In the genomic region with DNA sequence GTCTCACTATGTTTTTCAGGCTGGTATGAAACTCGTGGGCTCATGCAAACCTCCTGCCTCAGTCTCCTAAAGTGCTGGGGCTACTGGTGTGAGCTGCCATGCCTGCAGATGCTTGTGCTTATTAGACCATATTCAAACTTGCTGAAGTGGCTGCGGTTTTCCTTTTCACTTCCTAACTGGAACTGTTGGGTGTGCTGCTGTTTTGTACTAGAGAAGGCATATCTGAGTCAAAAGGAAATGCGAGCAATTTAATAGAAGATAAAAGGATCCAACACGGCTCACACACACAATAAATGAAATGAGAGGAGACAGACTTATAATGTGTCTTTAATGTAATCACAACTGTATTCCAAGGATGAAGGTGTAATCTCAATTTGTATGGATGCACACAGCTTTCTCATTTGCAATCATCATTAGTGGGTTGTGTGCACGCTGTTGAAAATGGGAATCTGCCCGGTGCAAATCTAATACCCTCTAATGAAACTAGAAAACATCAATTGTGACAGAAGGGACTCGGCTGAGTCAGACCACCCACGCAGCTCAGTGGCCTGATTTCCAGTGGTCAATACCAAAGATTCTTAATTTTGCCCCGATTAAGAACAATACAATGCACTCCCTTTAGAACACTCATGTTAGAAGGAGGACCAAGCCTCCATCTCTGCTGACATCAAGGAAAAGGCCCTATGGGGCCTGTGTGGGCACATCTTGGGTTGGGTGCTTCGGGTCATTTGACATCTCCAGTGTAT, we compare ENCODE assay signal across 17 cellular contexts.
A peak's percentile ranks its signal among the peaks of the same experiment; 100 is the strongest.
DNase-seq lines count a peak whose midpoint lies in the region; ATAC-seq and TF ChIP-seq lines count a peak whose summit lies in the region.
"Had no signal": no experiment of that assay in that cellular context is flagged by ENCODE, and none has a peak within 500 bp of the region (broad histone marks: within the 10 kb centered on the region; RNA-seq: fewer than 3 reads in every experiment).

No MANE protein-coding gene starts in this region.

- H3K9ac ChIP-seq in smooth muscle cell (ENCODE audit: low read depth) = no peak overlapping the region
- H3K9ac ChIP-seq: BLaER1 had no signal

- ATAC-seq in heart left ventricle = no peak
- no peak for ATAC-seq in stimulated activated naive B cell treated with anti-CD40 and anti-IgM and Interleukin-4, amounts not matched to agents 10 μg/mL and 1 μg/mL and 100 μg/mL, for 72 hours (replicated peaks)
- ATAC-seq: GM23338 had no signal

- DNase-seq in left ventricle myocardium inferior (no peak), heart left ventricle (no peak), RPMI8226 (peak; percentile 2), iris pigment epithelial cell (ENCODE audit: low read depth) (peak; percentile 20), smooth muscle cell (lab: John Stamatoyannopoulos, UW; ENCODE audit: unreplicated experiment) (no peak), NCI-H1105 (lab: John Stamatoyannopoulos, UW) (no peak)
- no peak for DNase-seq in stimulated activated naive CD4-positive, alpha-beta T cell treated with Interleukin-2 at 50 U/mL for 16 hours (lab: John Stamatoyannopoulos, UW)
- DNase-seq in stimulated activated naive B cell treated with anti-CD40 and anti-IgM and Interleukin-4, amounts not matched to agents 10 μg/mL and 1 μg/mL and 100 μg/mL, for 72 hours = no peak
- DNase-seq: Calu3; CD8-positive, alpha-beta memory T cell; DMS 273 treated with DMSO at 0.1 percent for 48 hours; DMS79; EL; H7 had no signal

- no peaks in the 10 kb centered on the region for H3K36me3 Mint-ChIP-seq in stimulated activated naive B cell treated with anti-CD40 and anti-IgM and Interleukin-4, amounts not matched to agents 10 μg/mL and 1 μg/mL and 100 μg/mL, for 72 hours
- H3K36me3 Mint-ChIP-seq: CD8-positive, alpha-beta memory T cell had no signal

- peak overlapping the region; percentile 26 for H3K4me2 ChIP-seq in smooth muscle cell
- H3K4me2 ChIP-seq: BLaER1, GM23338 had no signal

- H3K4me1 ChIP-seq in left ventricle myocardium inferior (no peaks in the 10 kb centered on the region), heart left ventricle (no peaks in the 10 kb centered on the region), smooth muscle cell (ENCODE audit: low read depth) (peaks cover 14% of the 10 kb centered on the region)
- H3K4me1 ChIP-seq: BLaER1 had no signal

- TF ChIP-seq CTCF in left ventricle myocardium inferior (IDR thresholded peaks at IDR 0.05; ENCODE audit: borderline replicate concordance) = peak; percentile 15
- TF ChIP-seq CTCF in heart left ventricle (IDR thresholded peaks at IDR 0.05) = peak in 3 of 12 donors; percentile 6 to 12 (median 7)
- no peak for TF ChIP-seq CTCF in smooth muscle cell (IDR thresholded peaks at IDR 0.05; ENCODE audit: borderline replicate concordance, insufficient read depth, poor library complexity, severe bottlenecking)

- H3K36me3 ChIP-seq in left ventricle myocardium inferior (no peaks in the 10 kb centered on the region), heart left ventricle (no peaks in the 10 kb centered on the region), smooth muscle cell (ENCODE audit: low read depth) (no peaks in the 10 kb centered on the region)
- H3K36me3 ChIP-seq: BLaER1 had no signal

- H3K79me2 ChIP-seq in smooth muscle cell (ENCODE audit: low read depth) = no peaks in the 10 kb centered on the region

- 72 to 79% (median 77%) methylated on average over 10 of the region's 10 CpGs for WGBS in heart left ventricle, 4 donors
- 52% methylated on average over 10 of the region's 10 CpGs for WGBS in smooth muscle cell (ENCODE audit: low lambda C conversion rate)

- H3K27me3 Mint-ChIP-seq in stimulated activated naive B cell treated with anti-CD40 and anti-IgM and Interleukin-4, amounts not matched to agents 10 μg/mL and 1 μg/mL and 100 μg/mL, for 72 hours = no peaks in the 10 kb centered on the region
- H3K27me3 Mint-ChIP-seq: CD8-positive, alpha-beta memory T cell had no signal

- H4K20me1 ChIP-seq in smooth muscle cell (ENCODE audit: low read depth) = no peaks in the 10 kb centered on the region
- H4K20me1 ChIP-seq: BLaER1 had no signal

- H2AFZ ChIP-seq in smooth muscle cell (ENCODE audit: low read depth) = no peak overlapping the region
- H2AFZ ChIP-seq: GM23338 had no signal

- no peaks in the 10 kb centered on the region for H3K27me3 ChIP-seq in left ventricle myocardium inferior (ENCODE audit: low read depth)
- no peaks in the 10 kb centered on the region for H3K27me3 ChIP-seq in heart left ventricle
- H3K27me3 ChIP-seq in smooth muscle cell (ENCODE audit: low read depth) = no peaks in the 10 kb centered on the region
- H3K27me3 ChIP-seq: BLaER1 had no signal

- intact Hi-C loops in left ventricle myocardium inferior (cut with micrococcal nuclease) (no loop called here), heart left ventricle (cut with DNase I) (no loop called here)

- peaks cover 0 to 2% of the 10 kb centered on the region in 2 donors for H3K9me3 Mint-ChIP-seq in stimulated activated naive B cell treated with anti-CD40 and anti-IgM and Interleukin-4, amounts not matched to agents 10 μg/mL and 1 μg/mL and 100 μg/mL, for 72 hours
- H3K9me3 Mint-ChIP-seq: GM23338 had no signal

- no peaks in the 10 kb centered on the region for H3K4me1 Mint-ChIP-seq in stimulated activated naive B cell treated with anti-CD40 and anti-IgM and Interleukin-4, amounts not matched to agents 10 μg/mL and 1 μg/mL and 100 μg/mL, for 72 hours
- H3K4me1 Mint-ChIP-seq: CD8-positive, alpha-beta memory T cell had no signal

- no peak overlapping the region for H3K27ac ChIP-seq in left ventricle myocardium inferior (replicated peaks)
- no peak overlapping the region for H3K27ac ChIP-seq in heart left ventricle
- no peak overlapping the region for H3K27ac ChIP-seq in smooth muscle cell (ENCODE audit: low read depth)
- H3K27ac ChIP-seq: 22Rv1, BLaER1 had no signal

- no peak overlapping the region for H3K27ac Mint-ChIP-seq in stimulated activated naive B cell treated with anti-CD40 and anti-IgM and Interleukin-4, amounts not matched to agents 10 μg/mL and 1 μg/mL and 100 μg/mL, for 72 hours
- H3K27ac Mint-ChIP-seq: CD8-positive, alpha-beta memory T cell; GM23338 had no signal

- H3K4me3 Mint-ChIP-seq in stimulated activated naive B cell treated with anti-CD40 and anti-IgM and Interleukin-4, amounts not matched to agents 10 μg/mL and 1 μg/mL and 100 μg/mL, for 72 hours = no peak overlapping the region
- H3K4me3 Mint-ChIP-seq: CD8-positive, alpha-beta memory T cell; GM23338 had no signal

- TF ChIP-seq POLR2A in heart left ventricle (IDR thresholded peaks at IDR 0.05) = no peak

- H3F3A ChIP-seq in smooth muscle cell (ENCODE audit: low read depth) = peaks cover 12% of the 10 kb centered on the region

- H3K4me3 ChIP-seq in left ventricle myocardium inferior (no peak overlapping the region), heart left ventricle (no peak overlapping the region), smooth muscle cell (no peak overlapping the region)
- H3K4me3 ChIP-seq: BLaER1, GM23338 had no signal

- H3K9me3 ChIP-seq in left ventricle myocardium inferior (replicated peaks) (no peaks in the 10 kb centered on the region), heart left ventricle (no peaks in the 10 kb centered on the region), smooth muscle cell (replicated peaks; ENCODE audit: low read depth) (no peaks in the 10 kb centered on the region)
- H3K9me3 ChIP-seq: BLaER1 had no signal

Comparison
In these comparisons a context has a peak if more than half of its experiments do, and no peak if none do; other contexts are left out.
1. DNase-seq: peak in RPMI8226 (single experiment) and iris pigment epithelial cell (single experiment); none in left ventricle myocardium inferior (single experiment), heart left ventricle (0 of 5), smooth muscle cell (single experiment), stimulated activated naive CD4-positive, alpha-beta T cell treated with Interleukin-2 at 50 U/mL for 16 hours (single experiment), stimulated activated naive B cell treated with anti-CD40 and anti-IgM and Interleukin-4, amounts not matched to agents 10 μg/mL and 1 μg/mL and 100 μg/mL, for 72 hours (single experiment) and NCI-H1105 (single experiment).